ENCODE assay signal across 1 cellular context in the genomic region with DNA sequence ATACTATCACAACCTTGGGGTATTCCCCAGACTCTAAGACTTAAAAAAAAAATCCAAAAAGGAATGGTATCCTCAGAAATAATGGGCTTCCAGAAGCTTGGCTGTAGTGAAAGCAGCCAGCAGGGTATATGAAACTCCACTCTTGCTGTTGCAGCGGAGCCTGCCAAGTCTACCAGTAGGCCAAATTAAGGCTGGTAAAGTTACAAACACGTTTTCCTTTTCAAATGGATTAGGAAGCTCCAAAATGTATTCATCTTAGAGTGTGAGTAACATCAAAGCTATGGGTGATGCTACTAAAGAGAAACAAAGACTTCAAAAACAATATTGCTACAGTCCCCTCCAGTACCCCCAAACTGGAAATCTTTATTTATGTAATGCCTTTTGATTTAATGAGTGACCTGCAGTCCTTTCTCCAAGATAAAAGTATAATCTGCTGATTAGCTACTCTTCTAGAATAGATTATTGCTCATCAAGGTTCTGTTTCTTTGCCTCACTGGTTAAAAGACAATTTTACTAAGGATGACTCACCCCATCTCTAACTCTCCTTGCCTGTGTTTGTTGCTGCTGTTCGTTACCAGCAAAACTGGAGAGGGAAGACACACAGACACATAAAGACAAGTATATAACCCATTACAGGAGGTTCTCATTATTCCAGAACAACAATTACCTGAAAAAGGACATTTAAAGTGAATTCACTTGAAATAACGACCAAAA.
TF ChIP-seq lines count a peak whose summit lies in the region.

No MANE protein-coding gene starts in this region.

TF ChIP-seq in K562, 482 proteins besides CTCF, POLR2A, EP300 and RAD21 (continued from another document):
- TF ChIP-seq, protein P1, sequence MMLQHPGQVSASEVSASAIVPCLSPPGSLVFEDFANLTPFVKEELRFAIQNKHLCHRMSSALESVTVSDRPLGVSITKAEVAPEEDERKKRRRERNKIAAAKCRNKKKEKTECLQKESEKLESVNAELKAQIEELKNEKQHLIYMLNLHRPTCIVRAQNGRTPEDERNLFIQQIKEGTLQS (IDR thresholded peaks at IDR 0.05) = peak; percentile 37; the same call in 1 of the 2 replicates
- TF ChIP-seq, protein P1 (CRISPR knock-in tag; conservative IDR thresholded peaks at IDR 0.05) = no peak
- TF ChIP-seq, protein P2, sequence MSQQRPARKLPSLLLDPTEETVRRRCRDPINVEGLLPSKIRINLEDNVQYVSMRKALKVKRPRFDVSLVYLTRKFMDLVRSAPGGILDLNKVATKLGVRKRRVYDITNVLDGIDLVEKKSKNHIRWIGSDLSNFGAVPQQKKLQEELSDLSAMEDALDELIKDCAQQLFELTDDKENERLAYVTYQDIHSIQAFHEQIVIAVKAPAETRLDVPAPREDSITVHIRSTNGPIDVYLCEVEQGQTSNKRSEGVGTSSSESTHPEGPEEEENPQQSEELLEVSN (IDR thresholded peaks at IDR 0.05; ENCODE audit: borderline replicate concordance in 1 of 2, extremely low read depth in 1 of 2, insufficient read depth in 1 of 2, insufficient read length in 1 of 2, low read depth in 1 of 2, low read length in 1 of 2, poor library complexity in 1 of 2, severe bottlenecking in 1 of 2) = no peak
- TF ChIP-seq, protein P3, sequence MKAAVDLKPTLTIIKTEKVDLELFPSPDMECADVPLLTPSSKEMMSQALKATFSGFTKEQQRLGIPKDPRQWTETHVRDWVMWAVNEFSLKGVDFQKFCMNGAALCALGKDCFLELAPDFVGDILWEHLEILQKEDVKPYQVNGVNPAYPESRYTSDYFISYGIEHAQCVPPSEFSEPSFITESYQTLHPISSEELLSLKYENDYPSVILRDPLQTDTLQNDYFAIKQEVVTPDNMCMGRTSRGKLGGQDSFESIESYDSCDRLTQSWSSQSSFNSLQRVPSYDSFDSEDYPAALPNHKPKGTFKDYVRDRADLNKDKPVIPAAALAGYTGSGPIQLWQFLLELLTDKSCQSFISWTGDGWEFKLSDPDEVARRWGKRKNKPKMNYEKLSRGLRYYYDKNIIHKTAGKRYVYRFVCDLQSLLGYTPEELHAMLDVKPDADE (conservative IDR thresholded peaks at IDR 0.05; ENCODE audit: control insufficient read depth, low read depth, low read length) = no peak
- no peak for TF ChIP-seq ETS2 (tag; IDR thresholded peaks at IDR 0.05; ENCODE audit: borderline replicate concordance, poor library complexity, severe bottlenecking)
- no peak for TF ChIP-seq TAF9B (IDR thresholded peaks at IDR 0.05; ENCODE audit: partially characterized antibody)
- TF ChIP-seq JUND (IDR thresholded peaks at IDR 0.05; ENCODE audit: borderline replicate concordance, low read depth, low read length) = 0 out of 2 replicates have a peak, but pooled peaks have one; percentile 6
- no peak for TF ChIP-seq JUND (tag; IDR thresholded peaks at IDR 0.05; ENCODE audit: borderline replicate concordance, low read depth, low read length)
- TF ChIP-seq ZNF780A (CRISPR knock-in tag; IDR thresholded peaks at IDR 0.05) = no peak
